7 cellular contexts compared by ENCODE assay signal in genomic region chr13:108214511-108215383, GRCh38.
DNase-seq lines count a peak whose midpoint lies in the region; FAIRE-seq and TF ChIP-seq lines count a peak whose summit lies in the region.

No MANE protein-coding gene starts in this region.

- TF ChIP-seq CTCF in OCI-LY3 (IDR thresholded peaks at IDR 0.05; ENCODE audit: low read depth, low read length), result no peak

- H3K4me3 ChIP-seq in OCI-LY3 (ENCODE audit: low read length) (peak overlapping the region; percentile 88), muscle layer of colon (ENCODE audit: low read depth in 1 of 2, low read length in 2 of 2) (peak overlapping the region; percentile 10 to 54)
- peak overlapping the region; percentile 30 for H3K4me3 ChIP-seq in effector memory CD4-positive, alpha-beta T cell (ENCODE audit: insufficient read depth, low read depth, low read length, poor library complexity, severe bottlenecking)

- FAIRE-seq in H54 (lab: Jason Lieb, UNC), result peak; percentile 23

- peaks cover 7% of the 10 kb centered on the region for H4K20me1 ChIP-seq in OCI-LY3 (ENCODE audit: insufficient read depth, low read length)

- H2AFZ ChIP-seq in OCI-LY3 (ENCODE audit: low read depth, low read length), result no peak overlapping the region

- H3K27ac ChIP-seq in OCI-LY3 (ENCODE audit: low read length), result no peak overlapping the region
- H3K27ac ChIP-seq in effector memory CD4-positive, alpha-beta T cell (ENCODE audit: insufficient read depth, low read length, poor library complexity, severe bottlenecking), result no peak overlapping the region
- H3K27ac ChIP-seq in muscle layer of colon (ENCODE audit: low read depth, low read length), result no peak overlapping the region

- H3K4me1 ChIP-seq in OCI-LY3 (ENCODE audit: low read length) (peaks cover 21% of the 10 kb centered on the region), muscle layer of colon (ENCODE audit: insufficient read depth, low read length) (peaks cover 25% of the 10 kb centered on the region)
- H3K4me1 ChIP-seq in effector memory CD4-positive, alpha-beta T cell (ENCODE audit: control insufficient read depth, insufficient read depth, low read length, poor library complexity, severe bottlenecking), result peaks cover 14% of the 10 kb centered on the region

- H3K36me3 ChIP-seq in OCI-LY3 (replicated peaks; ENCODE audit: low read depth, low read length) (peaks cover 26% of the 10 kb centered on the region), muscle layer of colon (ENCODE audit: insufficient read depth, low read length) (peaks cover 8% of the 10 kb centered on the region)
- peaks cover 13% of the 10 kb centered on the region for H3K36me3 ChIP-seq in effector memory CD4-positive, alpha-beta T cell (ENCODE audit: control insufficient read depth, insufficient read depth, low read length)

- H3K4me2 ChIP-seq in OCI-LY3 (ENCODE audit: low read length), result peak overlapping the region; percentile 37

- H3K79me2 ChIP-seq in OCI-LY3 (ENCODE audit: low read length), result peaks cover 34% of the 10 kb centered on the region

- H3K9me3 ChIP-seq in OCI-LY3 (ENCODE audit: insufficient read depth, low read length) (no peaks in the 10 kb centered on the region), muscle layer of colon (ENCODE audit: low read length) (no peaks in the 10 kb centered on the region)
- H3K9me3 ChIP-seq in effector memory CD4-positive, alpha-beta T cell (ENCODE audit: control insufficient read depth, low read length), result no peaks in the 10 kb centered on the region

- H3K9ac ChIP-seq in OCI-LY3 (ENCODE audit: low read length), result no peak overlapping the region; the same call in 1 of the 2 replicates
- no peak overlapping the region for H3K9ac ChIP-seq in muscle layer of colon (ENCODE audit: low read length)

- DNase-seq in H54 (ENCODE audit: insufficient read length, low spot score), result no peak
- DNase-seq in effector memory CD4-positive, alpha-beta T cell, result no peak
- DNase-seq in MV-4-11 (lab: John Stamatoyannopoulos, UW), result no peak
- no peak for DNase-seq in AML-193 (lab: John Stamatoyannopoulos, UW)
- no peak for DNase-seq in stimulated activated CD4-positive, alpha-beta T cell treated with anti-CD3 and anti-CD28 coated beads, Interleukin-15, amount 100 ng/mL, for 24 hours

- no peak for TF ChIP-seq POLR2A in H54 (IDR thresholded peaks at IDR 0.05; ENCODE audit: low read depth, low read length)

- H3K27me3 ChIP-seq in OCI-LY3 (ENCODE audit: low read depth, low read length), result no peaks in the 10 kb centered on the region
- H3K27me3 ChIP-seq in effector memory CD4-positive, alpha-beta T cell (replicated peaks; ENCODE audit: control insufficient read depth, insufficient read depth, low read length, poor library complexity, severe bottlenecking), result no peaks in the 10 kb centered on the region
- no peaks in the 10 kb centered on the region for H3K27me3 ChIP-seq in muscle layer of colon (ENCODE audit: control insufficient read depth in 1 of 2, insufficient read depth in 2 of 2, low read length in 2 of 2)

Comparison
In these comparisons a context has a peak if more than half of its experiments do, and no peak if none do; other contexts are left out.
1. H3K4me3 ChIP-seq: peak in every context shown above with its lines; median percentile 88 in OCI-LY3; 32 in muscle layer of colon; 30 in effector memory CD4-positive, alpha-beta T cell.